Comparison of ENCODE assay signal across 29 cellular contexts in genomic region chr6:135362124-135362523, GRCh38.
DNase-seq lines count a peak whose midpoint lies in the region; ATAC-seq, FAIRE-seq and TF ChIP-seq lines count a peak whose summit lies in the region.
"Had no signal": no experiment of that assay in that cellular context is flagged by ENCODE, and none has a peak within 500 bp of the region (broad histone marks: within the 10 kb centered on the region; RNA-seq: fewer than 3 reads in every experiment).

No MANE protein-coding gene starts in this region.

- TF ChIP-seq POLR2A in K562 (conservative IDR thresholded peaks at IDR 0.05) = no peak

- H2AFZ ChIP-seq in K562 (ENCODE audit: low read depth, low read length) = no peak overlapping the region

- peaks cover 2% of the 10 kb centered on the region; the same call in 1 of the 3 replicates for H3K36me3 ChIP-seq in K562 (ENCODE audit: control insufficient read depth, insufficient read depth, low read length)
- H3K36me3 ChIP-seq: BE2C; BLaER1; BLaER1 treated with 17β-estradiol and CSF1 and Interleukin-3, amounts not matched to agents 10 nM and 100 nM had no signal

- WGBS in K562 (ENCODE audit: insufficient coverage, low coverage, missing lambda C conversion rate) = 95% methylated on average over 4 of the region's 4 CpGs

- H3K4me1 ChIP-seq in K562 (replicated peaks in 1 of 2; ENCODE audit: control insufficient read depth in 2 of 2, insufficient read depth in 2 of 2, low read length in 2 of 2) = no peaks in the 10 kb centered on the region
- H3K4me1 ChIP-seq: BE2C; BLaER1; BLaER1 treated with 17β-estradiol and CSF1 and Interleukin-3, amounts not matched to agents 10 nM and 100 nM had no signal

- H3K27me3 ChIP-seq in K562 (ENCODE audit: control insufficient read depth in 2 of 2, insufficient read depth in 2 of 2, low read length in 2 of 2) = no peaks in the 10 kb centered on the region
- H3K27me3 ChIP-seq: BE2C; BLaER1; BLaER1 treated with 17β-estradiol and CSF1 and Interleukin-3, amounts not matched to agents 10 nM and 100 nM had no signal

- intact Hi-C loops in K562 (cut with micrococcal nuclease) = no loop called here

- H3K9me1 ChIP-seq in K562 (ENCODE audit: control insufficient read depth, insufficient read depth, low read length) = no peaks in the 10 kb centered on the region

- no peaks in the 10 kb centered on the region for H4K20me1 ChIP-seq in K562 (replicated peaks; ENCODE audit: control insufficient read depth, insufficient read depth, low read length)
- H4K20me1 ChIP-seq: BLaER1; BLaER1 treated with 17β-estradiol and CSF1 and Interleukin-3, amounts not matched to agents 10 nM and 100 nM had no signal

- H3K9ac ChIP-seq in K562 (ENCODE audit: insufficient read depth in 1 of 2, low read depth in 2 of 2, low read length in 2 of 2) = no peak overlapping the region
- H3K9ac ChIP-seq: BLaER1; BLaER1 treated with 17β-estradiol and CSF1 and Interleukin-3, amounts not matched to agents 10 nM and 100 nM had no signal

- no peak overlapping the region for H3K4me2 ChIP-seq in K562 (ENCODE audit: insufficient read depth, low read length)
- H3K4me2 ChIP-seq: A549; BLaER1; BLaER1 treated with 17β-estradiol and CSF1 and Interleukin-3, amounts not matched to agents 10 nM and 100 nM had no signal

- ATAC-seq in K562 (no peak), HG03095 (IDR thresholded peaks at IDR 0.05; ENCODE audit: unreplicated experiment) (no peak)
- ATAC-seq: A549; CD8-positive, alpha-beta T cell had no signal

- POLR2A ChIA-PET in K562 (lab: Yijun Ruan, JAX) = no interaction called here

- no TSS peak for BruUV-seq in K562 (replicated peaks; lab: Mats Ljungman, UMichigan)

- peaks cover 4% of the 10 kb centered on the region for H3K9me3 ChIP-seq in K562 (replicated peaks; ENCODE audit: control insufficient read depth, insufficient read depth, low read depth, low read length)
- H3K9me3 ChIP-seq: BE2C had no signal

- no peak for TF ChIP-seq CTCF in K562 (IDR thresholded peaks at IDR 0.05 in 2 of 3, conservative IDR thresholded peaks at IDR 0.05 in 1 of 3; ENCODE audit: insufficient read depth in 2 of 3, low read depth in 1 of 3, low read length in 3 of 3)

- no peak for TF ChIP-seq RAD21 in K562 (CRISPR knock-in tag; conservative IDR thresholded peaks at IDR 0.05 in 1 of 2, IDR thresholded peaks at IDR 0.05 in 1 of 2)

- DNase-seq in K562 (ENCODE audit: extremely low read depth in 1 of 4, low spot score in 3 of 4) = no peak
- DNase-seq: 8988T; ACHN; AML-193; BE2C; C1 segment of cervical spinal cord; Caco-2; Calu3; CD4-positive, alpha-beta memory T cell; CD4-positive, alpha-beta T cell; CD4-positive, CD25-positive, alpha-beta regulatory T cell; CD8-positive, alpha-beta memory T cell; CD8-positive, alpha-beta T cell; COR-L47; DMS 273 treated with DMSO at 0.1 percent for 48 hours; DMS153; DMS53; DMS79; DMS79 treated with DMSO at 0.1 percent for 48 hours; DND-41; EL had no signal

- no peak for FAIRE-seq in K562 (lab: Jason Lieb, UNC)
- FAIRE-seq: A204.1, A549, D721Med had no signal

- CTCF ChIA-PET in K562 (lab: Yijun Ruan, JAX; ENCODE audit: low intra/inter-chr PET ratio) = no interaction called here

- TF ChIP-seq EP300 in K562 (IDR thresholded peaks at IDR 0.05; ENCODE audit: low read length) = no peak

- H3K79me2 ChIP-seq in K562 (ENCODE audit: control insufficient read depth, insufficient read depth, low read length) = no peaks in the 10 kb centered on the region

- in situ Hi-C loops in K562 (cut with MboI) = no loop called here

- no peak overlapping the region for H3K27ac ChIP-seq in K562 (ENCODE audit: extremely low read depth, low read depth, low read length)
- H3K27ac ChIP-seq: 22Rv1; A549; BLaER1; BLaER1 treated with 17β-estradiol and CSF1 and Interleukin-3, amounts not matched to agents 10 nM and 100 nM; C4-2B had no signal

- no peak overlapping the region for H3K4me3 ChIP-seq in K562
- H3K4me3 ChIP-seq: A549; BLaER1; BLaER1 treated with 17β-estradiol and CSF1 and Interleukin-3, amounts not matched to agents 10 nM and 100 nM had no signal

TF ChIP-seq in K562, 482 proteins besides CTCF, POLR2A, EP300 and RAD21:
- TF ChIP-seq ZBTB33 (CRISPR knock-in tag; IDR thresholded peaks at IDR 0.05) (peak; percentile 95), TRIM28 (IDR thresholded peaks at IDR 0.05) (no peak)
